Comparison of ENCODE assay signal across 9 cellular contexts in genomic region chr2:11446733-11447248, GRCh38. TPM values are rescaled to one million over a fixed set of nuclear protein-coding genes. Genes with fewer than 3 reads are reported as not detected.
A peak's percentile ranks its signal among the peaks of the same experiment; 100 is the strongest.
DNase-seq lines count a peak whose midpoint lies in the region; ATAC-seq, FAIRE-seq and TF ChIP-seq lines count a peak whose summit lies in the region.
"Had no signal": no experiment of that assay in that cellular context is flagged by ENCODE, and none has a peak within 500 bp of the region (broad histone marks: within the 10 kb centered on the region; RNA-seq: fewer than 3 reads in every experiment).

No MANE protein-coding gene starts in this region.

- H3K36me3 Mint-ChIP-seq in Caco-2 (ENCODE audit: insufficient read depth, unreplicated experiment): peaks cover 91% of the 10 kb centered on the region

- DNase-seq in Caco-2: peak; percentile 47 to 64
- peak; percentile 22 for DNase-seq in HFF-Myc (ENCODE audit: extremely low read depth, low read depth)
- peak; percentile 34 for DNase-seq in activated naive CD4-positive, alpha-beta T cell treated with Interleukin-2 at 50 U/mL for 16 hours
- peak; percentile 62 for DNase-seq in globus pallidus (ENCODE audit: low spot score)
- peak in 2 of 6 donors; percentile 10 to 43 for DNase-seq in pancreas
- no peak for DNase-seq in GM12892 (ENCODE audit: insufficient read length)

- H3K9me3 ChIP-seq in Caco-2 (peaks cover 19% of the 10 kb centered on the region), OCI-LY1 (ENCODE audit: low read length) (0 out of 2 replicates have a peak, but pooled peaks cover 3% of the 10 kb centered on the region), pancreas (no peaks in the 10 kb centered on the region)

- H3K79me2 ChIP-seq in OCI-LY1 (ENCODE audit: insufficient read depth, low read length): no peaks in the 10 kb centered on the region

- ATAC-seq in pancreas (peak in 3 of 4 donors; percentile 69 to 79 (median 75)), HG03095 (IDR thresholded peaks at IDR 0.05; ENCODE audit: unreplicated experiment) (no peak)

- WGBS in pancreas, 2 donors: 76% methylated on average over 14 of the region's 14 CpGs

- H3K27me3 ChIP-seq in Caco-2 (replicated peaks; ENCODE audit: control insufficient read depth, insufficient read depth, low read length): no peaks in the 10 kb centered on the region
- no peaks in the 10 kb centered on the region for H3K27me3 ChIP-seq in OCI-LY1 (ENCODE audit: insufficient read depth, low read length)
- H3K27me3 ChIP-seq in pancreas: no peaks in the 10 kb centered on the region

- no peak overlapping the region for H3K4me3 Mint-ChIP-seq in Caco-2 (ENCODE audit: unreplicated experiment)
- H3K4me3 Mint-ChIP-seq: T-helper 1 cell treated with Interleukin-12 subunit alpha and Interleukin-12 subunit beta and Interleukin-4 antibody, amounts not matched to agents 30 μg/mL and 1 μg/mL, for 36 hours had no signal

- TF ChIP-seq CTCF in Caco-2 (IDR thresholded peaks at IDR 0.05; ENCODE audit: insufficient read depth in 1 of 2, low read depth in 1 of 2, low read length in 1 of 2, severe bottlenecking in 1 of 2, unreplicated experiment in 1 of 2) (peak; percentile 72), HFF-Myc (IDR thresholded peaks at IDR 0.05; ENCODE audit: low read depth, low read length, missing control alignments) (peak; percentile 78), OCI-LY1 (IDR thresholded peaks at IDR 0.05; ENCODE audit: low read length) (peak; percentile 78), pancreas (IDR thresholded peaks at IDR 0.05) (peak; percentile 43 to 62 (median 54))

- peaks cover 17% of the 10 kb centered on the region for H3K36me3 ChIP-seq in Caco-2 (ENCODE audit: control insufficient read depth, insufficient read depth, low read length)
- H3K36me3 ChIP-seq in OCI-LY1 (ENCODE audit: insufficient read depth, low read length): peaks cover 81% of the 10 kb centered on the region
- peaks cover 4 to 33% (median 8%) of the 10 kb centered on the region in 3 donors for H3K36me3 ChIP-seq in pancreas

- POLR2A ChIA-PET in Caco-2 (lab: Charles Lee): no interaction called here

- no peak overlapping the region for H3K9ac ChIP-seq in OCI-LY1 (ENCODE audit: low read length)

- no peaks in the 10 kb centered on the region for H3K27me3 Mint-ChIP-seq in Caco-2 (ENCODE audit: insufficient read depth, unreplicated experiment)

- no peak overlapping the region for H3K4me3 ChIP-seq in Caco-2 (ENCODE audit: low read depth, low read length)
- no peak overlapping the region for H3K4me3 ChIP-seq in HFF-Myc (replicated peaks; ENCODE audit: low read depth, low read length)
- H3K4me3 ChIP-seq in OCI-LY1 (ENCODE audit: low read depth, low read length, poor library complexity, severe bottlenecking): no peak overlapping the region
- no peak overlapping the region for H3K4me3 ChIP-seq in pancreas

- no peak for FAIRE-seq in pancreas (lab: Jason Lieb, UNC)
- FAIRE-seq in GM12892 (lab: Jason Lieb, UNC): no peak

- CTCF ChIA-PET in Caco-2 (lab: Charles Lee): interaction anchor here (0.6 to 1.4 kb wide), 5 partner anchors 29 to 1007 kb away, joined by 3 to 10 read pairs (median 6); a partner anchor contains a TSS

- H3K9me2 ChIP-seq in OCI-LY1 (ENCODE audit: low read depth, low read length): no peaks in the 10 kb centered on the region

- BruUV-seq in Caco-2 (replicated peaks; lab: Mats Ljungman, UMichigan): no TSS peak

- no peak for TF ChIP-seq POLR2A in GM12892 (IDR thresholded peaks at IDR 0.05; ENCODE audit: low read depth, low read length)

- H4K20me1 ChIP-seq in OCI-LY1 (ENCODE audit: insufficient read depth, low read length): no peaks in the 10 kb centered on the region

- H3K4me1 ChIP-seq in Caco-2 (no peaks in the 10 kb centered on the region), OCI-LY1 (ENCODE audit: insufficient read depth, low read length, severe bottlenecking) (no peaks in the 10 kb centered on the region), pancreas (no peaks in the 10 kb centered on the region)

- H3K4me2 ChIP-seq in OCI-LY1 (ENCODE audit: low read length): no peak overlapping the region

- H3K4me1 Mint-ChIP-seq in Caco-2 (ENCODE audit: low read depth, unreplicated experiment): no peaks in the 10 kb centered on the region

- H3K27ac ChIP-seq in OCI-LY1 (ENCODE audit: low read depth, low read length, poor library complexity, severe bottlenecking) (no peak overlapping the region), pancreas (no peak overlapping the region)

- intact Hi-C loops in Caco-2 (cut with micrococcal nuclease; ENCODE audit: unreplicated experiment) (loop anchor here (1.0 to 2.0 kb wide), 2 partner anchors 28 to 314 kb away; no protein-coding TSS in a partner anchor), pancreas (cut with DNase I) (no loop called here)

- no peak overlapping the region for H2AFZ ChIP-seq in OCI-LY1 (ENCODE audit: low read length)

- H3K27ac Mint-ChIP-seq in Caco-2 (ENCODE audit: unreplicated experiment): no peak overlapping the region
- H3K27ac Mint-ChIP-seq: T-helper 1 cell treated with Interleukin-12 subunit alpha and Interleukin-12 subunit beta and Interleukin-4 antibody, amounts not matched to agents 30 μg/mL and 1 μg/mL, for 36 hours had no signal

- H3F3A ChIP-seq in OCI-LY1 (ENCODE audit: insufficient read depth, low read length): no peaks in the 10 kb centered on the region

- H3K9me3 Mint-ChIP-seq in Caco-2 (ENCODE audit: unreplicated experiment): peaks cover 29% of the 10 kb centered on the region

RNA-seq across cellular contexts. Expression of gene E2F6, which starts 19.2 kb away (rescaled TPM):
- total RNA-seq in Caco-2 (2022) (41.6 and 44.5 TPM in 2 replicates), pancreas (1 to 10 TPM; 3.0 to 6.1 (median 5.0) TPM)
- polyA plus RNA-seq in pancreas: 1 to 10 TPM; 4.7 to 9.6 TPM
- 8.1 TPM for polyA plus RNA-seq in GM12892 (2012; ENCODE audit: missing spikeins)
